In genomic region chr10:87504307-87504666, GRCh38 we compare ENCODE assay signal across 8 cellular contexts. TPM values are rescaled to one million over a fixed set of nuclear protein-coding genes. Genes with fewer than 3 reads are reported as not detected.
DNase-seq lines count a peak whose midpoint lies in the region; ATAC-seq and TF ChIP-seq lines count a peak whose summit lies in the region.

No MANE protein-coding gene starts in this region.

- no peaks in the 10 kb centered on the region for H3K4me1 Mint-ChIP-seq in Calu3 (ENCODE audit: low read depth, unreplicated experiment)

- DNase-seq in Calu3 (no peak), PC-9 (no peak), epithelial cell of prostate (ENCODE audit: low read depth, low spot score) (no peak), osteoblast (ENCODE audit: insufficient read length, low spot score, missing footprints) (peak; percentile 83), Kasumi-1 (lab: John Stamatoyannopoulos, UW) (no peak)
- DNase-seq in activated effector memory CD4-positive, alpha-beta T cell treated with anti-CD3 and anti-CD28 coated beads, Interleukin-2, amount 50 U/mL, for 16 hours, result no peak

- H2AFZ ChIP-seq in PC-9 (peak overlapping the region; percentile 99), osteoblast (ENCODE audit: low read length) (peak overlapping the region; percentile 95)

- H3K4me1 ChIP-seq in PC-9 (replicated peaks; ENCODE audit: insufficient read depth) (peaks cover 24% of the 10 kb centered on the region), osteoblast (ENCODE audit: insufficient read depth, low read length) (peaks cover 18% of the 10 kb centered on the region)

- H4K20me1 ChIP-seq in PC-9 (ENCODE audit: insufficient read depth) (no peaks in the 10 kb centered on the region), osteoblast (ENCODE audit: insufficient read depth, low read length) (peaks cover 4% of the 10 kb centered on the region)

- ATAC-seq in HG03342 (IDR thresholded peaks at IDR 0.05; ENCODE audit: unreplicated experiment) (no peak), GM18517 (IDR thresholded peaks at IDR 0.05; ENCODE audit: unreplicated experiment) (no peak)

- CTCF ChIA-PET in Calu3 (lab: Charles Lee) (interaction anchor here (0.5 kb wide), 1 partner anchor 609 kb away, joined by 4 read pairs; no protein-coding TSS in a partner anchor), PC-9 (lab: Charles Lee) (interaction anchor here (0.6 kb wide), 1 partner anchor 974 kb away, joined by 3 read pairs; no protein-coding TSS in a partner anchor)

- H3F3A ChIP-seq in PC-9 (ENCODE audit: insufficient read depth, low read depth), result peaks cover 4% of the 10 kb centered on the region; the same call in 1 of the 2 replicates

- H3K27me3 ChIP-seq in PC-9 (ENCODE audit: insufficient read depth, low read depth) (no peaks in the 10 kb centered on the region), osteoblast (ENCODE audit: insufficient read depth, low read length) (no peaks in the 10 kb centered on the region)

- peak overlapping the region; percentile 83 for H3K4me3 Mint-ChIP-seq in Calu3 (ENCODE audit: low read depth, unreplicated experiment)

- intact Hi-C loops in Calu3 (cut with micrococcal nuclease; ENCODE audit: unreplicated experiment) (no loop called here), PC-9 (cut with micrococcal nuclease; ENCODE audit: unreplicated experiment) (no loop called here)

- 0 out of 2 replicates have a peak, but pooled peaks cover 6% of the 10 kb centered on the region for H3K36me3 ChIP-seq in PC-9 (ENCODE audit: low read depth)
- H3K36me3 ChIP-seq in osteoblast (ENCODE audit: insufficient read depth, low read length), result peaks cover 4% of the 10 kb centered on the region

- H3K4me2 ChIP-seq in PC-9 (peak overlapping the region; percentile 95), osteoblast (ENCODE audit: insufficient read depth, low read length) (peak overlapping the region; percentile 98)

- no peak overlapping the region for H3K27ac Mint-ChIP-seq in Calu3 (ENCODE audit: unreplicated experiment)

- POLR2A ChIA-PET in PC-9 (lab: Charles Lee; ENCODE audit: unreplicated experiment), result interaction anchor here (0.6 kb wide), 1 partner anchor 172 kb away, joined by 3 read pairs; no protein-coding TSS in a partner anchor

- TF ChIP-seq CTCF in Calu3 (IDR thresholded peaks at IDR 0.05; ENCODE audit: unreplicated experiment) (no peak), PC-9 (conservative IDR thresholded peaks at IDR 0.05) (no peak), osteoblast (IDR thresholded peaks at IDR 0.05; ENCODE audit: extremely low read depth, low read depth, low read length) (no peak)

- peaks cover 13% of the 10 kb centered on the region for H3K27me3 Mint-ChIP-seq in Calu3 (ENCODE audit: unreplicated experiment)

- H3K9me3 ChIP-seq in PC-9 (ENCODE audit: insufficient read depth, low read depth) (no peaks in the 10 kb centered on the region), osteoblast (ENCODE audit: low read depth, low read length) (no peaks in the 10 kb centered on the region)

- H3K27ac ChIP-seq in PC-9, result peak overlapping the region; percentile 35; the same call in 1 of the 2 replicates
- peak overlapping the region; percentile 80 for H3K27ac ChIP-seq in epithelial cell of prostate
- H3K27ac ChIP-seq in osteoblast (ENCODE audit: low read depth, low read length), result peak overlapping the region; percentile 94

- H3K4me3 ChIP-seq in PC-9 (peak overlapping the region; percentile 92), osteoblast (ENCODE audit: insufficient read depth, low read length) (peak overlapping the region; percentile 92)

- H3K79me2 ChIP-seq in PC-9 (ENCODE audit: low read depth) (peaks cover 35% of the 10 kb centered on the region), osteoblast (ENCODE audit: insufficient read depth, low read length) (peaks cover 33% of the 10 kb centered on the region)

- BruUV-seq in Calu3 (replicated peaks; lab: Mats Ljungman, UMichigan), result TSS peak; percentile 75
- no TSS peak for BruUV-seq in PC-9 (replicated peaks; lab: Mats Ljungman, UMichigan)

- peaks cover 21% of the 10 kb centered on the region for H3K36me3 Mint-ChIP-seq in Calu3 (ENCODE audit: insufficient read depth, unreplicated experiment)

- no peaks in the 10 kb centered on the region for H3K9me2 ChIP-seq in PC-9 (ENCODE audit: insufficient read depth)

- no peaks in the 10 kb centered on the region for H3K9me3 Mint-ChIP-seq in Calu3 (ENCODE audit: low read depth, unreplicated experiment)

RNA-seq across cellular contexts. Expression of gene MINPP1, which starts 0.4 kb away (rescaled TPM):
- total RNA-seq in Calu3 (2022), result 12.6 and 13.9 TPM in 2 replicates
- 14.4 and 17.0 TPM in 2 replicates for total RNA-seq in PC-9 (2021)
- 22.1 and 23.0 TPM in 2 replicates for total RNA-seq in osteoblast

Comparison
In these comparisons a context has a peak if more than half of its experiments do, and no peak if none do; other contexts are left out.
1. H3K27ac ChIP-seq: peak in every context shown above with its lines; median percentile 94 in osteoblast; 80 in epithelial cell of prostate; 35 in PC-9.